In genomic region chr2:240615409-240615808, GRCh38 we compare ENCODE assay signal across 18 cellular contexts. TPM values are rescaled to one million over a fixed set of nuclear protein-coding genes. Genes with fewer than 3 reads are reported as not detected.
"Had no signal": no experiment of that assay in that cellular context is flagged by ENCODE, and none has a peak within 500 bp of the region (broad histone marks: within the 10 kb centered on the region; RNA-seq: fewer than 3 reads in every experiment).

No MANE protein-coding gene starts in this region.

- DNase-seq: activated CD4-positive, alpha-beta T cell treated with anti-CD3 and anti-CD28 coated beads for 4 hours; activated CD4-positive, alpha-beta T cell treated with anti-CD3 and anti-CD28 coated beads, Interleukin-2, amount 50 U/mL, for 48 hours; endodermal cell; esophagus squamous epithelium; gastrocnemius medialis; hippocampal formation; kidney glomerular epithelial cell; naive B cell; retina; stimulated activated CD4-positive, alpha-beta T cell treated with anti-CD3 and anti-CD28 coated beads, Interleukin-15, amount 100 ng/mL, for 24 hours; stomach; T1000 had no signal

- H3K27ac Mint-ChIP-seq: activated naive CD8-positive, alpha-beta T cell; activated T-helper 1 cell treated with anti-CD3 and anti-CD28 coated beads, Interleukin-12 subunit alpha, Interleukin-12 subunit beta, Interleukin-2, Interleukin-4 antibody, amounts not matched to agents 30 ng/mL and 10 ng/mL and 1 ng/mL, durations not matched to agents 14 hours and 24 hours and 36 hours; endodermal cell; naive B cell; stimulated activated memory B cell treated with anti-CD40 and anti-IgM and Interleukin-4, amounts not matched to agents 10 μg/mL and 1 μg/mL and 100 μg/mL, for 72 hours had no signal

- ATAC-seq: gastrocnemius medialis; left lung; stimulated activated memory B cell treated with anti-CD40 and anti-IgM and Interleukin-4, amounts not matched to agents 10 μg/mL and 1 μg/mL and 100 μg/mL, for 72 hours had no signal

- H3K4me1 Mint-ChIP-seq: endodermal cell had no signal

- H3K9me3 Mint-ChIP-seq: central memory CD8-positive, alpha-beta T cell had no signal

- H3K27me3 Mint-ChIP-seq: activated naive CD8-positive, alpha-beta T cell; central memory CD8-positive, alpha-beta T cell; naive B cell; stimulated activated memory B cell treated with anti-CD40 and anti-IgM and Interleukin-4, amounts not matched to agents 10 μg/mL and 1 μg/mL and 100 μg/mL, for 72 hours had no signal

- H3K4me3 Mint-ChIP-seq: activated naive CD8-positive, alpha-beta T cell; activated T-helper 1 cell treated with anti-CD3 and anti-CD28 coated beads, Interleukin-12 subunit alpha, Interleukin-12 subunit beta, Interleukin-2, Interleukin-4 antibody, amounts not matched to agents 30 ng/mL and 10 ng/mL and 1 ng/mL, durations not matched to agents 14 hours and 24 hours and 36 hours; central memory CD8-positive, alpha-beta T cell; endodermal cell; stimulated activated memory B cell treated with anti-CD40 and anti-IgM and Interleukin-4, amounts not matched to agents 10 μg/mL and 1 μg/mL and 100 μg/mL, for 72 hours had no signal

RNA-seq across cellular contexts. Expression of gene GPR35, which starts 9.9 kb away (rescaled TPM):
- total RNA-seq: ascending aorta had no signal
